In the genomic region with DNA sequence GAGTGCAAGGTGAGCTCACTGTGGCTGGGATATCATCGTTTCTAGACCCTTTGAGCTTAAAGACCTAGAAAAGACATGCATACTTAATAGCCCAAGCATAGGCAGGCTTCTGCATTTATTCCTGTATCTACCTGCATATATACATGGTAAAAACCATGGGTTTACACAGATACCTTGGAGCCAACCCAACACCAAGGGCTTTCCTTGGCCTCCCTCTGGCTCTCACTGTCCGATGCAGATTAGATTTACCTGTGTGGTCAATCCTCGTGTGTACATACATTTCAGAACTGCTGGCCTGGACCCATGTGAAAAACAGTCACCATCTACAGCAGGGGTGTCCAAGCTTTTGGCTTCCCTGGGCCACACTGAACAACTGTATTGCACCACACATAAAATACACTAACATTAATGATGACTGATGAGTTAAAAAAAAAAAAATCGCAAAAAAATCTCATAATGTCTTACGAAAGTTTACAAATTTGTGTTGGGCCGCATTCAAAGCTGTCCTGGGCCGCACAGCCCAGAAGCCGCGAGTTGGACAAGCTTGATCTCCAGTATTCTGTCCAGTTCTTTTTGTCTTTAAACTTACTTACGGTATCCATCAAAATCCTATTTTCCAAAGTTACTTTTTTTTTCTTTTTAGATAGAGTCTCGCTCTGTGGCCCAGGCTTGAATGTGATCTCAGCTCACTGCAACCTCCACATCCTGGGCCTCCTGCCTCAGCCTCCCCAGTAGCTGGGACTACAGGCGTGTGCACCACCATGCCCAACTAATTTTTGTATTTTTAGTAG, we compare ENCODE assay signal across 16 cellular contexts. TPM values are rescaled to one million over a fixed set of nuclear protein-coding genes. Genes with fewer than 3 reads are reported as not detected.
DNase-seq lines count a peak whose midpoint lies in the region; ATAC-seq and TF ChIP-seq lines count a peak whose summit lies in the region.
"Had no signal": no experiment of that assay in that cellular context is flagged by ENCODE, and none has a peak within 500 bp of the region (broad histone marks: within the 10 kb centered on the region; RNA-seq: fewer than 3 reads in every experiment).

No MANE protein-coding gene starts in this region.

- no peak for TF ChIP-seq CTCF in Peyer's patch (IDR thresholded peaks at IDR 0.05)
- TF ChIP-seq CTCF in esophagus muscularis mucosa (IDR thresholded peaks at IDR 0.05), result no peak
- no peak for TF ChIP-seq CTCF in spleen (IDR thresholded peaks at IDR 0.05 in 8 of 11, conservative IDR thresholded peaks at IDR 0.05 in 3 of 11)
- no peak for TF ChIP-seq CTCF in GM13977 (IDR thresholded peaks at IDR 0.05; ENCODE audit: extremely low read depth, insufficient read depth, missing control alignments)

- in situ Hi-C loops in GM13977 (cut with MboI; ENCODE audit: low pct_unique_long_range_greater_than_20kb, low sequenced_read_pairs, unreplicated experiment), result no loop called here

- H3K36me3 ChIP-seq in Peyer's patch, result peaks cover 0 to 11% (median 0%) of the 10 kb centered on the region in 3 donors
- H3K36me3 ChIP-seq in esophagus muscularis mucosa, result peaks cover 4 to 24% (median 19%) of the 10 kb centered on the region in 4 donors
- peaks cover 0 to 20% (median 10%) of the 10 kb centered on the region in 6 donors for H3K36me3 ChIP-seq in spleen

- intact Hi-C loops in esophagus muscularis mucosa (cut with DNase I), result no loop called here
- intact Hi-C loops in spleen (cut with DNase I; ENCODE audit: low total_unique reads), result no loop called here

- H3K27me3 ChIP-seq in Peyer's patch (no peaks in the 10 kb centered on the region), esophagus muscularis mucosa (peaks cover 0 to 18% (median 0%) of the 10 kb centered on the region in 4 donors), spleen (replicated peaks in 1 of 7) (peaks cover 0 to 25% (median 0%) of the 10 kb centered on the region in 7 donors)

- H3K4me1 ChIP-seq in Peyer's patch, result peaks cover 0 to 10% (median 2%) of the 10 kb centered on the region in 4 donors
- peaks cover 0 to 7% (median 2%) of the 10 kb centered on the region in 4 donors for H3K4me1 ChIP-seq in esophagus muscularis mucosa
- H3K4me1 ChIP-seq in spleen, result peaks cover 0 to 42% (median 17%) of the 10 kb centered on the region in 6 donors

- no peak for TF ChIP-seq EP300 in esophagus muscularis mucosa (IDR thresholded peaks at IDR 0.05)

- peak; percentile 12 for DNase-seq in activated effector memory CD4-positive, alpha-beta T cell treated with anti-CD3 and anti-CD28 coated beads, Interleukin-2, amount 50 U/mL, for 16 hours
- no peak for DNase-seq in activated effector memory CD4-positive, alpha-beta T cell treated with Interleukin-2 at 50 U/mL for 16 hours
- DNase-seq in Peyer's patch, result peak in 2 of 3 donors; percentile 19 to 23
- peak; percentile 77 for DNase-seq in esophagus muscularis mucosa (ENCODE audit: extremely low spot score)
- peak; percentile 34 for DNase-seq in spleen
- no peak for DNase-seq in GM13977 (ENCODE audit: low spot score)
- DNase-seq: AML-193, Calu3, GM23248, NCI-H187 treated with DMSO at 0.1 percent for 48 hours, NCI-H526 treated with DMSO at 0.1 percent for 48 hours, SIG-M5 had no signal

- no peaks in the 10 kb centered on the region for H3K9me3 ChIP-seq in Peyer's patch
- no peaks in the 10 kb centered on the region for H3K9me3 ChIP-seq in esophagus muscularis mucosa
- no peaks in the 10 kb centered on the region for H3K9me3 ChIP-seq in spleen

- ATAC-seq in GM18907 (IDR thresholded peaks at IDR 0.05; ENCODE audit: unreplicated experiment), result no peak
- no peak for ATAC-seq in activated CD4-positive, CD25-positive, alpha-beta regulatory T cell treated with anti-CD3 and anti-CD28 coated beads, Interleukin-2, amount 50 U/mL, for 24 hours
- ATAC-seq: HCT116 had no signal

- no peak for TF ChIP-seq POLR2A in Peyer's patch (IDR thresholded peaks at IDR 0.05)
- TF ChIP-seq POLR2A in esophagus muscularis mucosa (IDR thresholded peaks at IDR 0.05; ENCODE audit: low read depth), result no peak
- no peak for TF ChIP-seq POLR2A in spleen (IDR thresholded peaks at IDR 0.05)

- H3K4me3 ChIP-seq in Peyer's patch (no peak overlapping the region), esophagus muscularis mucosa (no peak overlapping the region), spleen (no peak overlapping the region)
- H3K4me3 ChIP-seq: GM23248 had no signal

- WGBS in esophagus muscularis mucosa, result 80% methylated on average over 12 of the region's 12 CpGs
- WGBS in spleen, 5 donors, result 83 to 86% (median 84%) methylated on average over 12 of the region's 12 CpGs

- H3K27ac ChIP-seq in Peyer's patch, result no peak overlapping the region
- no peak overlapping the region for H3K27ac ChIP-seq in esophagus muscularis mucosa (replicated peaks in 1 of 4)
- no peak overlapping the region for H3K27ac ChIP-seq in spleen
- H3K27ac ChIP-seq: GM23248, HL-60 had no signal

RNA-seq across cellular contexts. Expression of a gene that starts 43.5 kb away (rescaled TPM):
- 10 to 100 TPM; 12.8 to 51.2 (median 26.3) TPM for total RNA-seq in Peyer's patch
- total RNA-seq in esophagus muscularis mucosa, result 10 to 100 TPM in 1 of 4 donors, 1 to 10 TPM in 3; 5.8 to 10.1 (median 7.0) TPM
- total RNA-seq in spleen, result 10 to 100 TPM; 11.2 to 31.3 (median 20.7) TPM
- polyA plus RNA-seq in spleen, result 10 to 100 TPM in 2 of 3 donors, 1 to 10 TPM in 1; 6.1 to 17.4 (median 11.6) TPM

RNA-seq across cellular contexts. Expression of a gene that starts 57.3 kb away (rescaled TPM):
- 10 to 100 TPM; 32.9 to 73.4 (median 54.9) TPM for total RNA-seq in Peyer's patch
- total RNA-seq in esophagus muscularis mucosa, result 100 to 1,000 TPM in 1 of 4 donors, 10 to 100 TPM in 3; 56.7 to 102 (median 74.1) TPM
- total RNA-seq in spleen, result 10 to 100 TPM; 27.2 to 38.8 (median 37.1) TPM
- polyA plus RNA-seq in spleen, result 10 to 100 TPM; 12.0 to 18.7 (median 12.1) TPM

Comparison
In these comparisons a context has a peak if more than half of its experiments do, and no peak if none do; other contexts are left out.
1. DNase-seq: peak in activated effector memory CD4-positive, alpha-beta T cell treated with anti-CD3 and anti-CD28 coated beads, Interleukin-2, amount 50 U/mL, for 16 hours (single experiment), Peyer's patch (2 of 3), esophagus muscularis mucosa (single experiment) and spleen (single experiment); none in activated effector memory CD4-positive, alpha-beta T cell treated with Interleukin-2 at 50 U/mL for 16 hours (single experiment) and GM13977 (single experiment).